8 cellular contexts compared by ENCODE assay signal in genomic region chr16:70437017-70437581, GRCh38. TPM values are rescaled to one million over a fixed set of nuclear protein-coding genes. Genes with fewer than 3 reads are reported as not detected.
A peak's percentile ranks its signal among the peaks of the same experiment; 100 is the strongest.
DNase-seq lines count a peak whose midpoint lies in the region; ATAC-seq and TF ChIP-seq lines count a peak whose summit lies in the region.

No MANE protein-coding gene starts in this region.

- peak overlapping the region; percentile 73 for H3K27ac ChIP-seq in AG04450 (ENCODE audit: low read depth, low read length)
- peak overlapping the region; percentile 11 for H3K27ac ChIP-seq in iPS-20b (ENCODE audit: low read length)
- H3K27ac ChIP-seq in tibial nerve, result peak overlapping the region in 3 of 4 donors; percentile 72 to 91 (median 81)

- 14 to 40% methylated on average over 4 to 5 of the region's 5 CpGs for WGBS in tibial nerve, 2 donors

- H3K9me3 ChIP-seq in AG04450 (ENCODE audit: control insufficient read depth, insufficient read depth, low read length), result no peaks in the 10 kb centered on the region
- H3K9me3 ChIP-seq in iPS-20b (ENCODE audit: insufficient read depth, low read depth, low read length), result no peaks in the 10 kb centered on the region
- no peaks in the 10 kb centered on the region for H3K9me3 ChIP-seq in tibial nerve

- CTCF ChIA-PET in AG04450 (lab: Charles Lee), result no interaction called here

- TF ChIP-seq POLR2A in tibial nerve (IDR thresholded peaks at IDR 0.05), result no peak

- TF ChIP-seq EP300 in tibial nerve (IDR thresholded peaks at IDR 0.05), result no peak

- peak overlapping the region; percentile 72 for H3K4me3 ChIP-seq in AG04450 (ENCODE audit: low read depth, low read length)
- H3K4me3 ChIP-seq in H7 (ENCODE audit: insufficient read depth, low read depth, low read length), result peak overlapping the region; percentile 63
- H3K4me3 ChIP-seq in WI38 (ENCODE audit: low read depth, low read length), result peak overlapping the region; percentile 81
- H3K4me3 ChIP-seq in iPS-20b (ENCODE audit: low read length), result peak overlapping the region; percentile 85
- H3K4me3 ChIP-seq in tibial nerve, result peak overlapping the region in 2 of 4 donors; percentile 82 to 97

- TF ChIP-seq CTCF in AG04450 (IDR thresholded peaks at IDR 0.05; ENCODE audit: low read depth, low read length), result no peak
- TF ChIP-seq CTCF in WI38 (IDR thresholded peaks at IDR 0.05; ENCODE audit: low read depth, low read length), result no peak
- TF ChIP-seq CTCF in tibial nerve (IDR thresholded peaks at IDR 0.05), result no peak

- peak overlapping the region; percentile 72; the same call in 1 of the 2 replicates for H3K9ac ChIP-seq in iPS-20b (ENCODE audit: low read depth, low read length)

- POLR2A ChIA-PET in AG04450 (lab: Yijun Ruan, JAX), result interaction anchor here (2.4 to 3.0 kb wide), 2 partner anchors 9 to 56 kb away, joined by 12 to 31 read pairs; no protein-coding TSS in a partner anchor

- H3K27me3 ChIP-seq in AG04450 (ENCODE audit: control insufficient read depth, insufficient read depth, low read length) (no peaks in the 10 kb centered on the region), H7 (ENCODE audit: control insufficient read depth, insufficient read depth, low read length) (no peaks in the 10 kb centered on the region), iPS-20b (ENCODE audit: insufficient read depth, low read length) (no peaks in the 10 kb centered on the region), tibial nerve (no peaks in the 10 kb centered on the region)

- DNase-seq in AG04450 (ENCODE audit: low read depth, low spot score), result peak; percentile 77
- peak; percentile 72 for DNase-seq in H7
- no peak for DNase-seq in tibial nerve (ENCODE audit: low spot score in 2 of 2)
- DNase-seq in stimulated activated CD4-positive, alpha-beta T cell treated with anti-CD3 and anti-CD28 coated beads, Interleukin-12 subunit alpha, Interleukin-12 subunit beta, amount 100 ng/mL, for 4 hours, result no peak
- DNase-seq in effector CD8-positive, alpha-beta T cell (lab: John Stamatoyannopoulos, UW), result no peak

- peaks cover 6% of the 10 kb centered on the region for H3K36me3 ChIP-seq in H7 (replicated peaks; ENCODE audit: control insufficient read depth, insufficient read depth, low read length)
- H3K36me3 ChIP-seq in iPS-20b (ENCODE audit: insufficient read depth, low read depth, low read length), result peaks cover 9% of the 10 kb centered on the region; the same call in 1 of the 2 replicates
- H3K36me3 ChIP-seq in tibial nerve, result no peaks in the 10 kb centered on the region

- no peak for ATAC-seq in GM18873 (IDR thresholded peaks at IDR 0.05; ENCODE audit: low FRiP score, unreplicated experiment)

- H3K4me1 ChIP-seq in iPS-20b (ENCODE audit: insufficient read depth, low read length) (peaks cover 34% of the 10 kb centered on the region), tibial nerve (peaks cover 0 to 65% (median 38%) of the 10 kb centered on the region in 4 donors)

RNA-seq across cellular contexts. Expression of gene ST3GAL2, which starts 1.8 kb away (rescaled TPM):
- 12.4 and 18.2 TPM in 2 replicates for polyA plus RNA-seq in AG04450 (2011; rRNA removed)
- 30.8 and 35.7 TPM in 2 replicates for polyA minus RNA-seq in AG04450 (2011; rRNA and poly(A)+ RNA removed)
- total RNA-seq in H7 (2014; rRNA removed; shearing (Covaris generic)), result 62.7 and 64.1 TPM in 2 replicates
- 10 to 100 TPM; 18.6 to 32.4 (median 23.6) TPM for total RNA-seq in tibial nerve

RNA-seq across cellular contexts. Expression of gene FCSK, which starts 17.3 kb away (rescaled TPM):
- polyA plus RNA-seq in AG04450 (2011; rRNA removed), result 4.0 and 5.9 TPM in 2 replicates
- polyA minus RNA-seq in AG04450 (2011; rRNA and poly(A)+ RNA removed), result 6.3 and 11.3 TPM in 2 replicates
- 11.2 and 13.7 TPM in 2 replicates for total RNA-seq in H7 (2014; rRNA removed; shearing (Covaris generic))
- 10 to 100 TPM; 21.3 to 53.1 (median 37.9) TPM for total RNA-seq in tibial nerve

Comparison
In these comparisons a context has a peak if more than half of its experiments do, and no peak if none do; other contexts are left out.
1. DNase-seq: peak in AG04450 (single experiment) and H7 (single experiment); none in tibial nerve (0 of 2), stimulated activated CD4-positive, alpha-beta T cell treated with anti-CD3 and anti-CD28 coated beads, Interleukin-12 subunit alpha, Interleukin-12 subunit beta, amount 100 ng/mL, for 4 hours (single experiment) and effector CD8-positive, alpha-beta T cell (single experiment).
2. H3K27ac ChIP-seq: peak in every context shown above with its lines; median percentile 81 in tibial nerve; 73 in AG04450; 11 in iPS-20b.